ENCODE assay signal across 12 cellular contexts in the genomic region with DNA sequence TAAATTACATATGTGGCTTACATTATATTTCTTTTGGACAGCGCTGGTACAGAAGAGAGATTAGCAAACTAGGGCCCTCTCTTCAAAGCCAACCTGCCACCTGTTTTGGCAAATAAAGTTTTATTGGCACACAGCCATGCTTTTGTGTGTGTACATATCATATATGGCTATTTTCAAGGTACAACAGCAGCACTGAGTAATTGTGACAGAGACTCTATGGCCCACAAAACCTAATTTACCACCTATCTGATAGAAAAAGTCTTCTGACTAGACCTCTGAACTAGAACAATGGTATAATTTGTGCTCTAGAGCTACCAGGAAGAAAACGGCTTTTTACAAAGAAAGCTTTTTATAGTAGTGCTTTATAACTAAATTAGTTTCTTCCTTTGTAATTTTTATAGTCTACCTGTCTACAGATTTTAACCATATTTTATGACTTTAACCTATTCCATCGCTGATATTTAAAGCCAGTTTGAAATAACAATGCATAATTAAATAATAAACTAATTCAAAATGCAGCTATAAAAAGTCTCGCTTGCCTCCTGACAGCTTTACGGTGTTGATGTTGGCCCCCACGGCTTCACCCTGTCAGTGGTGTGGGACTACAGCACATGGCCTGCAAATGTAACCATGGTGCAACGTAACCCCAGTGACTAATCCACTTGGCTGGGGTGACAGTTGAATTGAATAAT. TPM values are rescaled to one million over a fixed set of nuclear protein-coding genes. Genes with fewer than 3 reads are reported as not detected.
A peak's percentile ranks its signal among the peaks of the same experiment; 100 is the strongest.
DNase-seq lines count a peak whose midpoint lies in the region; ATAC-seq and TF ChIP-seq lines count a peak whose summit lies in the region.
"Had no signal": no experiment of that assay in that cellular context is flagged by ENCODE, and none has a peak within 500 bp of the region (broad histone marks: within the 10 kb centered on the region; RNA-seq: fewer than 3 reads in every experiment).

No MANE protein-coding gene starts in this region.

- H3K4me3 ChIP-seq in mammary epithelial cell (replicated peaks in 1 of 3; ENCODE audit: insufficient read depth in 1 of 3, low read depth in 2 of 3, low read length in 3 of 3) (no peak overlapping the region), fibroblast of villous mesenchyme (ENCODE audit: low read depth, low read length) (no peak overlapping the region)
- H3K4me3 ChIP-seq: stomach had no signal

- no peaks in the 10 kb centered on the region for H3K27me3 ChIP-seq in mammary epithelial cell (ENCODE audit: insufficient read depth, low read length)
- H3K27me3 ChIP-seq: stomach had no signal

- CTCF ChIA-PET in MCF 10A (lab: Yijun Ruan, JAX): interaction anchor here (0.9 kb wide), 1 partner anchor 28 kb away, joined by 3 read pairs; no protein-coding TSS in a partner anchor
- CTCF ChIA-PET in mammary epithelial cell (lab: Charles Lee; ENCODE audit: low non-redundant PET): interaction anchor here (0.7 kb wide), 1 partner anchor 69 kb away, joined by 3 read pairs; no protein-coding TSS in a partner anchor

- BruUV-seq in MCF 10A (replicated peaks; lab: Mats Ljungman, UMichigan) (TSS peak; percentile 69), mammary epithelial cell (replicated peaks; lab: Mats Ljungman, UMichigan) (no TSS peak)

- no peaks in the 10 kb centered on the region for H4K20me1 ChIP-seq in mammary epithelial cell (ENCODE audit: insufficient read depth, low read length)

- H3K9me3 ChIP-seq in mammary epithelial cell (replicated peaks; ENCODE audit: insufficient read depth, low read length): no peaks in the 10 kb centered on the region
- H3K9me3 ChIP-seq: stomach had no signal

- H3K4me3 Mint-ChIP-seq in MCF 10A (ENCODE audit: unreplicated experiment): no peak overlapping the region
- H3K4me3 Mint-ChIP-seq in naive thymus-derived CD8-positive, alpha-beta T cell: no peak overlapping the region

- H3K27me3 Mint-ChIP-seq in MCF 10A (ENCODE audit: insufficient read depth, unreplicated experiment): no peaks in the 10 kb centered on the region
- no peaks in the 10 kb centered on the region for H3K27me3 Mint-ChIP-seq in naive thymus-derived CD8-positive, alpha-beta T cell

- 71% methylated on average over 7 of the region's 7 CpGs for WGBS in mammary epithelial cell (ENCODE audit: low coverage, missing lambda C conversion rate)

- POLR2A ChIA-PET in MCF 10A (lab: Yijun Ruan, JAX): interaction anchor here (0.7 to 3.0 kb wide), 5 partner anchors 10 to 44 kb away, joined by 3 to 9 read pairs (median 4); a partner anchor contains a TSS
- POLR2A ChIA-PET in naive thymus-derived CD8-positive, alpha-beta T cell (lab: Charles Lee): interaction anchor here (2.2 kb wide), 1 partner anchor 18 kb away, joined by 8 read pairs; a partner anchor contains a TSS

- H3K4me1 ChIP-seq in mammary epithelial cell (ENCODE audit: insufficient read depth, low read length): peaks cover 5% of the 10 kb centered on the region
- H3K4me1 ChIP-seq: stomach had no signal

- H2AFZ ChIP-seq in mammary epithelial cell (ENCODE audit: low read depth, low read length): no peak overlapping the region

- no peak for TF ChIP-seq CTCF in MCF 10A (IDR thresholded peaks at IDR 0.05; ENCODE audit: unreplicated experiment)
- no peak for TF ChIP-seq CTCF in mammary epithelial cell (conservative IDR thresholded peaks at IDR 0.05 in 1 of 2, IDR thresholded peaks at IDR 0.05 in 1 of 2; ENCODE audit: extremely low read depth in 1 of 2, insufficient read depth in 1 of 2, low read depth in 1 of 2, low read length in 2 of 2)
- no peak for TF ChIP-seq CTCF in fibroblast of villous mesenchyme (IDR thresholded peaks at IDR 0.05; ENCODE audit: insufficient read depth, low read depth, low read length)

- in situ Hi-C loops in mammary epithelial cell (cut with MboI; ENCODE audit: low sequenced_read_pairs in 2 of 2): no loop called here

- H3K79me2 ChIP-seq in mammary epithelial cell (ENCODE audit: insufficient read depth, low read length): no peaks in the 10 kb centered on the region

- peak; percentile 60 for DNase-seq in MCF 10A (ENCODE audit: unreplicated experiment)
- no peak for DNase-seq in mammary epithelial cell
- peak; percentile 86 for DNase-seq in fibroblast of villous mesenchyme (ENCODE audit: low read depth)
- DNase-seq in naive thymus-derived CD8-positive, alpha-beta T cell: no peak
- DNase-seq in NCI-H1417 treated with DMSO at 0.1 percent for 48 hours (lab: John Stamatoyannopoulos, UW): no peak
- DNase-seq: activated gamma-delta T cell treated with Interleukin-2 at 50 U/mL for 16 hours; NCI-H524; stimulated activated CD4-positive, alpha-beta T cell treated with anti-CD3 and anti-CD28 coated beads, Interleukin-4, amount 100 ng/mL, for 24 hours; stomach had no signal

- no peaks in the 10 kb centered on the region for H3K9me3 Mint-ChIP-seq in MCF 10A (ENCODE audit: unreplicated experiment)
- H3K9me3 Mint-ChIP-seq in naive thymus-derived CD8-positive, alpha-beta T cell: no peaks in the 10 kb centered on the region

- H3K4me2 ChIP-seq in mammary epithelial cell (ENCODE audit: insufficient read depth, low read depth, low read length): no peak overlapping the region

- H3K9ac ChIP-seq in mammary epithelial cell (ENCODE audit: insufficient read depth, low read length): no peak overlapping the region

- dilution Hi-C loops in mammary epithelial cell (cut with HindIII; ENCODE audit: low sequenced_read_pairs): no loop called here

- peaks cover 6% of the 10 kb centered on the region for H3K4me1 Mint-ChIP-seq in MCF 10A (ENCODE audit: insufficient read depth, unreplicated experiment)
- peaks cover under 1 to 12% (median 3%) of the 10 kb centered on the region in 4 donors for H3K4me1 Mint-ChIP-seq in naive thymus-derived CD8-positive, alpha-beta T cell

- ATAC-seq in SK-N-SH treated with all-trans-retinoic acid at 6 μM for 48 hours (peak; percentile 53), HG03280 (IDR thresholded peaks at IDR 0.05; ENCODE audit: unreplicated experiment) (no peak), HG02571 (IDR thresholded peaks at IDR 0.05; ENCODE audit: unreplicated experiment) (no peak)
- no peak for ATAC-seq in naive thymus-derived CD8-positive, alpha-beta T cell

- H3K27ac Mint-ChIP-seq in MCF 10A (ENCODE audit: low read depth, unreplicated experiment): no peak overlapping the region
- H3K27ac Mint-ChIP-seq in naive thymus-derived CD8-positive, alpha-beta T cell: no peak overlapping the region

- H3K36me3 Mint-ChIP-seq in MCF 10A (ENCODE audit: insufficient read depth, unreplicated experiment): peaks cover 53% of the 10 kb centered on the region
- peaks cover 2 to 28% (median 9%) of the 10 kb centered on the region in 3 donors for H3K36me3 Mint-ChIP-seq in naive thymus-derived CD8-positive, alpha-beta T cell

- intact Hi-C loops in MCF 10A (cut with micrococcal nuclease) (no loop called here), mammary epithelial cell (cut with micrococcal nuclease) (no loop called here)

- H3K27ac ChIP-seq in mammary epithelial cell (ENCODE audit: insufficient read depth, low read depth, low read length): no peak overlapping the region
- H3K27ac ChIP-seq: stomach had no signal

- H3K36me3 ChIP-seq in mammary epithelial cell (ENCODE audit: insufficient read depth, low read length): peaks cover 12% of the 10 kb centered on the region

TF ChIP-seq in SK-N-SH treated with all-trans-retinoic acid at 6 μM for 48 hours, 23 proteins besides CTCF, POLR2A, EP300 and RAD21 (continues in another document):
- TF ChIP-seq, protein P1, sequence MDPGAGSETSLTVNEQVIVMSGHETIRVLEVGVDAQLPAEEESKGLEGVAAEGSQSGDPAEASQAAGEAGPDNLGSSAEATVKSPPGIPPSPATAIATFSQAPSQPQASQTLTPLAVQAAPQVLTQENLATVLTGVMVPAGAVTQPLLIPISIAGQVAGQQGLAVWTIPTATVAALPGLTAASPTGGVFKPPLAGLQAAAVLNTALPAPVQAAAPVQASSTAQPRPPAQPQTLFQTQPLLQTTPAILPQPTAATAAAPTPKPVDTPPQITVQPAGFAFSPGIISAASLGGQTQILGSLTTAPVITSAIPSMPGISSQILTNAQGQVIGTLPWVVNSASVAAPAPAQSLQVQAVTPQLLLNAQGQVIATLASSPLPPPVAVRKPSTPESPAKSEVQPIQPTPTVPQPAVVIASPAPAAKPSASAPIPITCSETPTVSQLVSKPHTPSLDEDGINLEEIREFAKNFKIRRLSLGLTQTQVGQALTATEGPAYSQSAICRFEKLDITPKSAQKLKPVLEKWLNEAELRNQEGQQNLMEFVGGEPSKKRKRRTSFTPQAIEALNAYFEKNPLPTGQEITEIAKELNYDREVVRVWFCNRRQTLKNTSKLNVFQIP (CRISPR knock-in tag; IDR thresholded peaks at IDR 0.05; ENCODE audit: borderline replicate concordance, low read depth): no peak
- TF ChIP-seq ESRRG (CRISPR knock-in tag; IDR thresholded peaks at IDR 0.05) (no peak), PPARA (CRISPR knock-in tag; IDR thresholded peaks at IDR 0.05; ENCODE audit: borderline replicate concordance) (no peak), TCF4 (CRISPR knock-in tag; IDR thresholded peaks at IDR 0.05; ENCODE audit: borderline replicate concordance) (no peak), CSDC2 (CRISPR knock-in tag; IDR thresholded peaks at IDR 0.05) (no peak), ISL1 (CRISPR knock-in tag; IDR thresholded peaks at IDR 0.05) (no peak), GLIS3 (CRISPR knock-in tag; IDR thresholded peaks at IDR 0.05) (no peak), TOX (CRISPR knock-in tag; IDR thresholded peaks at IDR 0.05; ENCODE audit: borderline replicate concordance) (no peak)

RNA-seq across cellular contexts. Expression of a gene that starts 17.7 kb away (rescaled TPM):
- total RNA-seq in MCF 10A (2022): 37.6 and 43.8 TPM in 2 replicates
- 10 to 100 TPM; 12.3 to 14.3 TPM for total RNA-seq in mammary epithelial cell
- polyA plus RNA-seq in mammary epithelial cell: 8.3 TPM
- polyA minus RNA-seq in mammary epithelial cell: 2.4 TPM
- total RNA-seq in fibroblast of villous mesenchyme: 22.5 and 30.0 TPM in 2 replicates
- total RNA-seq in naive thymus-derived CD8-positive, alpha-beta T cell: 10 to 100 TPM; 23.8 to 24.3 TPM
- 1 to 10 TPM; 2.5 to 4.3 (median 3.9) TPM for polyA plus RNA-seq in naive thymus-derived CD8-positive, alpha-beta T cell

RNA-seq across cellular contexts. Expression of a gene that starts 42.4 kb away (rescaled TPM):
- total RNA-seq in MCF 10A (2022) (22.8 and 23.4 TPM in 2 replicates), mammary epithelial cell (10 to 100 TPM; 10.2 to 14.4 TPM), fibroblast of villous mesenchyme (10.6 and 13.0 TPM in 2 replicates)
- polyA plus RNA-seq in mammary epithelial cell: 7.2 TPM
- 12.2 TPM for polyA minus RNA-seq in mammary epithelial cell
- total RNA-seq in naive thymus-derived CD8-positive, alpha-beta T cell: 10 to 100 TPM; 49.0 to 51.5 TPM
- polyA plus RNA-seq in naive thymus-derived CD8-positive, alpha-beta T cell: 1 to 10 TPM; 7.9 to 8.0 (median 8.0) TPM

Comparison
In these comparisons a context has a peak if more than half of its experiments do, and no peak if none do; other contexts are left out.
1. DNase-seq: peak in MCF 10A (single experiment) and fibroblast of villous mesenchyme (single experiment); none in mammary epithelial cell (single experiment), naive thymus-derived CD8-positive, alpha-beta T cell (0 of 10) and NCI-H1417 treated with DMSO at 0.1 percent for 48 hours (single experiment).